In genomic region chr14:101849640-101850039, GRCh38 we compare ENCODE assay signal across 17 cellular contexts.
DNase-seq lines count a peak whose midpoint lies in the region; ATAC-seq and TF ChIP-seq lines count a peak whose summit lies in the region.
"Had no signal": no experiment of that assay in that cellular context is flagged by ENCODE, and none has a peak within 500 bp of the region (broad histone marks: within the 10 kb centered on the region; RNA-seq: fewer than 3 reads in every experiment).

No MANE protein-coding gene starts in this region.

- POLR2A ChIA-PET in activated CD4-positive, alpha-beta T cell treated with anti-CD3 and anti-CD28 coated beads for 36 hours (lab: Charles Lee) = interaction anchor here (0.5 kb wide), 1 partner anchor 123 kb away, joined by 3 read pairs; no protein-coding TSS in a partner anchor
- POLR2A ChIA-PET in CD8-positive, alpha-beta memory T cell (lab: Charles Lee) = interaction anchor here (0.8 to 1.0 kb wide), 2 partner anchors 9 to 143 kb away, joined by 3 to 6 read pairs; no protein-coding TSS in a partner anchor

- no peaks in the 10 kb centered on the region for H3K9me3 Mint-ChIP-seq in activated CD4-positive, alpha-beta T cell treated with anti-CD3 and anti-CD28 coated beads for 36 hours (ENCODE audit: low read depth)
- no peaks in the 10 kb centered on the region for H3K9me3 Mint-ChIP-seq in CD8-positive, alpha-beta memory T cell
- H3K9me3 Mint-ChIP-seq in activated T-helper 1 cell treated with anti-CD3 and anti-CD28 coated beads, Interleukin-12 subunit alpha, Interleukin-12 subunit beta, Interleukin-2, Interleukin-4 antibody, amounts not matched to agents 30 ng/mL and 10 ng/mL and 1 ng/mL, durations not matched to agents 14 hours and 24 hours and 36 hours = no peaks in the 10 kb centered on the region
- H3K9me3 Mint-ChIP-seq in memory B cell (no peaks in the 10 kb centered on the region), nephron progenitor cell (no peaks in the 10 kb centered on the region)
- H3K9me3 Mint-ChIP-seq: activated naive CD4-positive, alpha-beta T cell treated with anti-CD3 and anti-CD28 coated beads, Interleukin-2, amount 50 U/mL, for 72 hours had no signal

- no peaks in the 10 kb centered on the region for H3K27me3 ChIP-seq in CD8-positive, alpha-beta memory T cell (ENCODE audit: insufficient read depth, low read length, poor library complexity, severe bottlenecking)
- H3K27me3 ChIP-seq: breast epithelium, esophagus muscularis mucosa, stomach had no signal

- H3K4me3 Mint-ChIP-seq in activated CD4-positive, alpha-beta T cell treated with anti-CD3 and anti-CD28 coated beads for 36 hours = no peak overlapping the region
- peak overlapping the region in 6 of 7 donors; percentile 6 to 75 (median 61) for H3K4me3 Mint-ChIP-seq in CD8-positive, alpha-beta memory T cell
- H3K4me3 Mint-ChIP-seq in activated T-helper 1 cell treated with anti-CD3 and anti-CD28 coated beads, Interleukin-12 subunit alpha, Interleukin-12 subunit beta, Interleukin-2, Interleukin-4 antibody, amounts not matched to agents 30 ng/mL and 10 ng/mL and 1 ng/mL, durations not matched to agents 14 hours and 24 hours and 36 hours = no peak overlapping the region
- H3K4me3 Mint-ChIP-seq in memory B cell (peak overlapping the region; percentile 70), nephron progenitor cell (no peak overlapping the region)

- H3K27me3 Mint-ChIP-seq in activated CD4-positive, alpha-beta T cell treated with anti-CD3 and anti-CD28 coated beads for 36 hours = no peaks in the 10 kb centered on the region
- H3K27me3 Mint-ChIP-seq in CD8-positive, alpha-beta memory T cell = no peaks in the 10 kb centered on the region
- no peaks in the 10 kb centered on the region for H3K27me3 Mint-ChIP-seq in activated T-helper 1 cell treated with anti-CD3 and anti-CD28 coated beads, Interleukin-12 subunit alpha, Interleukin-12 subunit beta, Interleukin-2, Interleukin-4 antibody, amounts not matched to agents 30 ng/mL and 10 ng/mL and 1 ng/mL, durations not matched to agents 14 hours and 24 hours and 36 hours (ENCODE audit: insufficient read depth)
- H3K27me3 Mint-ChIP-seq in memory B cell (no peaks in the 10 kb centered on the region), nephron progenitor cell (ENCODE audit: low read depth, poor library complexity) (no peaks in the 10 kb centered on the region)

- H3K36me3 ChIP-seq in CD8-positive, alpha-beta memory T cell (ENCODE audit: insufficient read depth, low read length) = peaks cover 8% of the 10 kb centered on the region
- H3K36me3 ChIP-seq: breast epithelium, prostate gland, stomach had no signal

- no peak for TF ChIP-seq CTCF in nephron progenitor cell (IDR thresholded peaks at IDR 0.05)

- H3K36me3 Mint-ChIP-seq in activated CD4-positive, alpha-beta T cell treated with anti-CD3 and anti-CD28 coated beads for 36 hours (ENCODE audit: low read depth) = peaks cover 21% of the 10 kb centered on the region
- peaks cover 0 to 77% (median 9%) of the 10 kb centered on the region in 3 donors for H3K36me3 Mint-ChIP-seq in CD8-positive, alpha-beta memory T cell
- H3K36me3 Mint-ChIP-seq in activated T-helper 1 cell treated with anti-CD3 and anti-CD28 coated beads, Interleukin-12 subunit alpha, Interleukin-12 subunit beta, Interleukin-2, Interleukin-4 antibody, amounts not matched to agents 30 ng/mL and 10 ng/mL and 1 ng/mL, durations not matched to agents 14 hours and 24 hours and 36 hours (ENCODE audit: low read depth) = peaks cover 14% of the 10 kb centered on the region
- H3K36me3 Mint-ChIP-seq in memory B cell = peaks cover 7% of the 10 kb centered on the region
- H3K36me3 Mint-ChIP-seq in nephron progenitor cell (ENCODE audit: low read depth) = peaks cover 3% of the 10 kb centered on the region

- no peaks in the 10 kb centered on the region for H3K9me3 ChIP-seq in CD8-positive, alpha-beta memory T cell (ENCODE audit: low read length)
- H3K9me3 ChIP-seq: breast epithelium, esophagus muscularis mucosa, lower lobe of right lung, prostate gland, stomach had no signal

- H3K4me1 Mint-ChIP-seq in activated CD4-positive, alpha-beta T cell treated with anti-CD3 and anti-CD28 coated beads for 36 hours = peaks cover 88% of the 10 kb centered on the region
- H3K4me1 Mint-ChIP-seq in CD8-positive, alpha-beta memory T cell = peaks cover 81 to 99% (median 99%) of the 10 kb centered on the region in 3 donors
- H3K4me1 Mint-ChIP-seq in activated T-helper 1 cell treated with anti-CD3 and anti-CD28 coated beads, Interleukin-12 subunit alpha, Interleukin-12 subunit beta, Interleukin-2, Interleukin-4 antibody, amounts not matched to agents 30 ng/mL and 10 ng/mL and 1 ng/mL, durations not matched to agents 14 hours and 24 hours and 36 hours (ENCODE audit: low read depth) = peaks cover 83% of the 10 kb centered on the region
- H3K4me1 Mint-ChIP-seq in memory B cell = peaks cover 62% of the 10 kb centered on the region
- peaks cover 37% of the 10 kb centered on the region for H3K4me1 Mint-ChIP-seq in nephron progenitor cell

- no peak for DNase-seq in activated CD4-positive, alpha-beta T cell treated with anti-CD3 and anti-CD28 coated beads for 36 hours
- no peak for DNase-seq in activated CD4-positive, alpha-beta T cell treated with anti-CD3 and anti-CD28 coated beads, Interleukin-2, amount 50 U/mL, for 1 hour
- no peak for DNase-seq in CD8-positive, alpha-beta memory T cell
- DNase-seq in activated T-helper 1 cell treated with anti-CD3 and anti-CD28 coated beads, Interleukin-12 subunit alpha, Interleukin-12 subunit beta, Interleukin-2, Interleukin-4 antibody, amounts not matched to agents 30 ng/mL and 10 ng/mL and 1 ng/mL, durations not matched to agents 14 hours and 24 hours and 36 hours (ENCODE audit: low spot score) = no peak
- no peak for DNase-seq in memory B cell (ENCODE audit: low spot score in 2 of 2)
- DNase-seq in nephron progenitor cell = no peak
- no peak for DNase-seq in NCI-H524 treated with DMSO at 0.1 percent for 48 hours (lab: John Stamatoyannopoulos, UW)
- DNase-seq: H7; Kasumi-1; lower lobe of right lung; stimulated activated CD4-positive, alpha-beta T cell treated with anti-CD3 and anti-CD28 coated beads, Interleukin-12 subunit alpha, Interleukin-12 subunit beta, amount 100 ng/mL, for 4 hours; stomach had no signal

- intact Hi-C loops in activated CD4-positive, alpha-beta T cell treated with anti-CD3 and anti-CD28 coated beads for 36 hours (cut with DNase I, micrococcal nuclease) = no loop called here
- intact Hi-C loops in activated T-helper 1 cell treated with anti-CD3 and anti-CD28 coated beads, Interleukin-12 subunit alpha, Interleukin-12 subunit beta, Interleukin-2, Interleukin-4 antibody, amounts not matched to agents 30 ng/mL and 10 ng/mL and 1 ng/mL, durations not matched to agents 14 hours and 24 hours and 36 hours (cut with micrococcal nuclease) = no loop called here

- no peak overlapping the region for H3K4me3 ChIP-seq in CD8-positive, alpha-beta memory T cell (ENCODE audit: low read length)
- H3K4me3 ChIP-seq: breast epithelium, esophagus muscularis mucosa, lower lobe of right lung, prostate gland, stomach had no signal

- ATAC-seq in activated CD4-positive, alpha-beta T cell treated with anti-CD3 and anti-CD28 coated beads for 36 hours = no peak
- ATAC-seq in memory B cell (ENCODE audit: low read depth) (peak; percentile 17), HG02981 (IDR thresholded peaks at IDR 0.05; ENCODE audit: unreplicated experiment) (no peak)
- ATAC-seq: activated naive CD4-positive, alpha-beta T cell treated with anti-CD3 and anti-CD28 coated beads, Interleukin-2, amount 50 U/mL, for 72 hours; lower lobe of right lung had no signal

- CTCF ChIA-PET in activated CD4-positive, alpha-beta T cell treated with anti-CD3 and anti-CD28 coated beads for 36 hours (lab: Charles Lee) = interaction anchor here (0.6 to 1.5 kb wide), 5 partner anchors 18 to 145 kb away, joined by 3 to 7 read pairs (median 3); no protein-coding TSS in a partner anchor
- CTCF ChIA-PET in CD8-positive, alpha-beta memory T cell (lab: Charles Lee) = interaction anchor here (0.8 to 1.2 kb wide), 3 partner anchors 16 to 20 kb away, joined by 3 to 4 read pairs (median 4); no protein-coding TSS in a partner anchor

- H3K27ac Mint-ChIP-seq in activated CD4-positive, alpha-beta T cell treated with anti-CD3 and anti-CD28 coated beads for 36 hours = peak overlapping the region; percentile 64
- H3K27ac Mint-ChIP-seq in CD8-positive, alpha-beta memory T cell = peak overlapping the region; percentile 18 to 97 (median 86)
- peak overlapping the region; percentile 69 for H3K27ac Mint-ChIP-seq in activated T-helper 1 cell treated with anti-CD3 and anti-CD28 coated beads, Interleukin-12 subunit alpha, Interleukin-12 subunit beta, Interleukin-2, Interleukin-4 antibody, amounts not matched to agents 30 ng/mL and 10 ng/mL and 1 ng/mL, durations not matched to agents 14 hours and 24 hours and 36 hours
- peak overlapping the region; percentile 59 for H3K27ac Mint-ChIP-seq in memory B cell
- no peak overlapping the region for H3K27ac Mint-ChIP-seq in nephron progenitor cell

- H3K27ac ChIP-seq in CD8-positive, alpha-beta memory T cell (ENCODE audit: low read depth, low read length) = no peak overlapping the region
- H3K27ac ChIP-seq: breast epithelium, esophagus muscularis mucosa, lower lobe of right lung, prostate gland, stomach had no signal

- peaks cover 89% of the 10 kb centered on the region for H3K4me1 ChIP-seq in CD8-positive, alpha-beta memory T cell (ENCODE audit: insufficient read depth, low read length)
- H3K4me1 ChIP-seq: breast epithelium, prostate gland had no signal

Comparison
In these comparisons a context has a peak if more than half of its experiments do, and no peak if none do; other contexts are left out.
1. H3K4me3 Mint-ChIP-seq: peak in CD8-positive, alpha-beta memory T cell (6 of 7) and memory B cell (single experiment); none in activated CD4-positive, alpha-beta T cell treated with anti-CD3 and anti-CD28 coated beads for 36 hours (single experiment), activated T-helper 1 cell treated with anti-CD3 and anti-CD28 coated beads, Interleukin-12 subunit alpha, Interleukin-12 subunit beta, Interleukin-2, Interleukin-4 antibody, amounts not matched to agents 30 ng/mL and 10 ng/mL and 1 ng/mL, durations not matched to agents 14 hours and 24 hours and 36 hours (single experiment) and nephron progenitor cell (single experiment).